ENCODE assay signal across 27 cellular contexts in the genomic region with DNA sequence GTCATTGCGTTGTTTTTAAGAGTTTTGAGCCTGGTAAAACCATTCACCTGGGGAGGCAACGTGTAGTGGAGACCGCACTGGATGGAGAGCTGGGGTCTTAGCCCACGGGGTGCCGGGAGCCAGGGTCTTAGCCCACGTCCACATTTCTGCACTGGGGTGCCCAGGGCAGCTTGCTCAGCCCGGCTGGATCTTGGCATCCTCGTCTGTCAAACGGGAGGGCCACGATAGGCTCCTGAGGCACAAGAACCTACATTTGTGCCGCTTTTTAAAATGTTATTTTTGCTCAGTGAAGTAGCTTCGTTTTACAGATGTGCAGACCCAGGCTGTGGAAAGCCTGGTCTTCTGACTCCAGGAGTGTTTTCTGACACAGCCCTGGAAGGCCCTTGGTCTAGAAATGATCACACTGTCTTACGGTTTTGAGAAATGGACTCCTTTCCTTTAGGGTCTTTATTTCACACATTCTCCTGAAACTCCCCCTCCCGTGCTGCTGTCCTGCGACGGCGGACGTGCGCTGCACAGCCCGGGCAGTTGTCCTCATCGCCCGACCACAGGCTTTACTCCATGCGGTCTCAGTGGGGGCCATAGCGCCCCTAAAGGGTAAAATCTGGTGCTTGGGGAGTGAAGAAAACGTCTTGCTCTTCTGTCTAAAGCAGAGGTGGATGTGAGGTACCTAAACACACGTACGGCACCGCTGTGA. TPM values are rescaled to one million over a fixed set of nuclear protein-coding genes. Genes with fewer than 3 reads are reported as not detected.
A peak's percentile ranks its signal among the peaks of the same experiment; 100 is the strongest.
DNase-seq lines count a peak whose midpoint lies in the region; ATAC-seq and TF ChIP-seq lines count a peak whose summit lies in the region.
"Had no signal": no experiment of that assay in that cellular context is flagged by ENCODE, and none has a peak within 500 bp of the region (broad histone marks: within the 10 kb centered on the region; RNA-seq: fewer than 3 reads in every experiment).

No MANE protein-coding gene starts in this region.

- H2AFZ ChIP-seq in osteoblast (ENCODE audit: low read length) = no peak overlapping the region

- peak; percentile 4 for DNase-seq in cardiac septum (ENCODE audit: low spot score)
- DNase-seq in right cardiac atrium = no peak
- peak; percentile 76 for DNase-seq in osteoblast (ENCODE audit: insufficient read length, low spot score, missing footprints)
- DNase-seq in upper lobe of right lung = peak; percentile 50
- DNase-seq in C1 segment of cervical spinal cord (lab: John Stamatoyannopoulos, UW) = no peak
- no peak for DNase-seq in effector memory CD4-positive, alpha-beta T cell
- DNase-seq: CD4-positive, alpha-beta T cell; H7; NCI-H1092; NCI-H1436; NCI-H187; NCI-H2081 treated with DMSO at 0.1 percent for 48 hours; NCI-H2171; NCI-H226; NCI-H510A; NCI-H69; SHP77 treated with DMSO at 0.1 percent for 48 hours; SK-N-SH had no signal

- no peaks in the 10 kb centered on the region for H3K79me2 ChIP-seq in osteoblast (ENCODE audit: insufficient read depth, low read length)

- H3K27ac ChIP-seq in right cardiac atrium (ENCODE audit: low read length) (no peak overlapping the region), cingulate gyrus (ENCODE audit: low read depth, low read length) (peak overlapping the region; percentile 29), osteoblast (ENCODE audit: low read depth, low read length) (no peak overlapping the region), upper lobe of right lung (no peak overlapping the region)
- H3K27ac ChIP-seq in effector memory CD4-positive, alpha-beta T cell (ENCODE audit: insufficient read depth, low read length, poor library complexity, severe bottlenecking) = no peak overlapping the region
- H3K27ac ChIP-seq: BLaER1, KMS-11, RWPE1 had no signal

- H3K4me1 ChIP-seq in right cardiac atrium (ENCODE audit: control insufficient read depth, insufficient read depth, low read length) = no peaks in the 10 kb centered on the region
- H3K4me1 ChIP-seq in osteoblast (ENCODE audit: insufficient read depth, low read length) = no peaks in the 10 kb centered on the region
- no peaks in the 10 kb centered on the region for H3K4me1 ChIP-seq in upper lobe of right lung
- H3K4me1 ChIP-seq in effector memory CD4-positive, alpha-beta T cell (ENCODE audit: control insufficient read depth, insufficient read depth, low read length, poor library complexity, severe bottlenecking) = no peaks in the 10 kb centered on the region

- TF ChIP-seq CTCF in osteoblast (IDR thresholded peaks at IDR 0.05; ENCODE audit: extremely low read depth, low read depth, low read length) = no peak
- no peak for TF ChIP-seq CTCF in upper lobe of right lung (IDR thresholded peaks at IDR 0.05)

- no peaks in the 10 kb centered on the region for H3K9me3 ChIP-seq in right cardiac atrium (ENCODE audit: control insufficient read depth, low read length)
- H3K9me3 ChIP-seq in osteoblast (ENCODE audit: low read depth, low read length) = no peaks in the 10 kb centered on the region
- H3K9me3 ChIP-seq in upper lobe of right lung = no peaks in the 10 kb centered on the region
- no peaks in the 10 kb centered on the region for H3K9me3 ChIP-seq in effector memory CD4-positive, alpha-beta T cell (ENCODE audit: control insufficient read depth, low read length)
- H3K9me3 ChIP-seq: BLaER1, SK-N-SH had no signal

- no peak overlapping the region for H3K4me2 ChIP-seq in osteoblast (ENCODE audit: insufficient read depth, low read length)
- H3K4me2 ChIP-seq: BLaER1, KMS-11, SK-N-SH had no signal

- H3K27me3 ChIP-seq in right cardiac atrium (ENCODE audit: control insufficient read depth, insufficient read depth) (no peaks in the 10 kb centered on the region), osteoblast (ENCODE audit: insufficient read depth, low read length) (no peaks in the 10 kb centered on the region), upper lobe of right lung (peaks cover 45% of the 10 kb centered on the region)
- H3K27me3 ChIP-seq in effector memory CD4-positive, alpha-beta T cell (replicated peaks; ENCODE audit: control insufficient read depth, insufficient read depth, low read length, poor library complexity, severe bottlenecking) = no peaks in the 10 kb centered on the region

- intact Hi-C loops in cardiac septum (cut with DNase I) = no loop called here
- intact Hi-C loops in right cardiac atrium (cut with DNase I) = no loop called here
- intact Hi-C loops in upper lobe of right lung (cut with DNase I) = no loop called here

- ATAC-seq in right cardiac atrium = no peak
- ATAC-seq in upper lobe of right lung = no peak
- ATAC-seq in HG02981 (IDR thresholded peaks at IDR 0.05; ENCODE audit: unreplicated experiment) = no peak
- ATAC-seq: HepG2, Panc1 had no signal

- no peak overlapping the region for H3K4me3 ChIP-seq in right cardiac atrium (ENCODE audit: low read length)
- H3K4me3 ChIP-seq in osteoblast (ENCODE audit: insufficient read depth, low read length) = no peak overlapping the region
- no peak overlapping the region for H3K4me3 ChIP-seq in upper lobe of right lung
- no peak overlapping the region for H3K4me3 ChIP-seq in effector memory CD4-positive, alpha-beta T cell (ENCODE audit: insufficient read depth, low read depth, low read length, poor library complexity, severe bottlenecking)
- H3K4me3 ChIP-seq: BLaER1 had no signal

- whole genome bisulfite sequencing in right cardiac atrium = 73% methylated on average over 28 of the region's 28 CpGs

- H3K36me3 ChIP-seq in osteoblast (ENCODE audit: insufficient read depth, low read length) = no peaks in the 10 kb centered on the region
- no peaks in the 10 kb centered on the region for H3K36me3 ChIP-seq in upper lobe of right lung
- H3K36me3 ChIP-seq in effector memory CD4-positive, alpha-beta T cell (ENCODE audit: control insufficient read depth, insufficient read depth, low read length) = no peaks in the 10 kb centered on the region
- H3K36me3 ChIP-seq: BLaER1 had no signal

- no peaks in the 10 kb centered on the region for H4K20me1 ChIP-seq in osteoblast (ENCODE audit: insufficient read depth, low read length)
- H4K20me1 ChIP-seq: BLaER1 had no signal

RNA-seq across cellular contexts. Expression of a gene that starts 22.2 kb away (rescaled TPM):
- total RNA-seq in cardiac septum (not detected), right cardiac atrium (under 1 TPM in 1 of 4 donors, not detected in 3; 0.38 TPM), osteoblast (not detected in 2 replicates), upper lobe of right lung (not detected)
- polyA plus RNA-seq in right cardiac atrium = 0.05 TPM
- total RNA-seq: CD4-positive, alpha-beta T cell; HepG2; HT1080 had no signal
- polyA plus RNA-seq: AG04450 had no signal

Comparison
In these comparisons a context has a peak if more than half of its experiments do, and no peak if none do; other contexts are left out.
1. DNase-seq: peak in cardiac septum (single experiment), osteoblast (single experiment) and upper lobe of right lung (single experiment); none in right cardiac atrium (0 of 3), C1 segment of cervical spinal cord (0 of 14) and effector memory CD4-positive, alpha-beta T cell (0 of 3).